8 cellular contexts compared by ENCODE assay signal in genomic region chr2:7118606-7119503, GRCh38.
DNase-seq lines count a peak whose midpoint lies in the region; ATAC-seq and TF ChIP-seq lines count a peak whose summit lies in the region.

No MANE protein-coding gene starts in this region.

- WGBS in sigmoid colon, 2 donors = 68 to 69% methylated on average over 9 of the region's 9 CpGs

- H3K27me3 ChIP-seq in GM23338 (ENCODE audit: insufficient read depth) (no peaks in the 10 kb centered on the region), sigmoid colon (no peaks in the 10 kb centered on the region)

- TF ChIP-seq CTCF in GM23338 (conservative IDR thresholded peaks at IDR 0.05; ENCODE audit: low read depth in 2 of 2) = peak; percentile 77
- peak; percentile 47 for TF ChIP-seq CTCF in fibroblast of mammary gland (conservative IDR thresholded peaks at IDR 0.05; ENCODE audit: control insufficient read depth, insufficient read depth, low read depth, low read length)
- peak in 3 of 4 experiments; percentile 16 to 42 (median 16) for TF ChIP-seq CTCF in sigmoid colon (IDR thresholded peaks at IDR 0.05)

- H3K9me3 Mint-ChIP-seq in GM23338 = peaks cover 7% of the 10 kb centered on the region; the same call in 2 of the 3 replicates

- H3K9me2 ChIP-seq in GM23338 (ENCODE audit: insufficient read depth) = no peaks in the 10 kb centered on the region; the same call in 1 of the 2 replicates

- no peak overlapping the region for H3K4me3 Mint-ChIP-seq in GM23338

- no peaks in the 10 kb centered on the region for H3F3A ChIP-seq in GM23338 (replicated peaks; ENCODE audit: low read depth)

- H3K4me3 ChIP-seq in GM23338 (no peak overlapping the region), fibroblast of mammary gland (ENCODE audit: control insufficient read depth, low read depth, low read length) (no peak overlapping the region), sigmoid colon (no peak overlapping the region)

- H4K20me1 ChIP-seq in GM23338 (replicated peaks; ENCODE audit: insufficient read depth) = no peaks in the 10 kb centered on the region

- H3K4me1 ChIP-seq in GM23338 (ENCODE audit: insufficient read depth) = no peaks in the 10 kb centered on the region
- H3K4me1 ChIP-seq in sigmoid colon = peaks cover 0 to 5% (median 2%) of the 10 kb centered on the region in 4 donors

- no peak overlapping the region for H3K27ac Mint-ChIP-seq in GM23338

- H3K27ac ChIP-seq in GM23338 (ENCODE audit: low read depth) (no peak overlapping the region), sigmoid colon (no peak overlapping the region)

- peak; percentile 46 for DNase-seq in Ammon's horn (ENCODE audit: low spot score)
- peak; percentile 61 for DNase-seq in GM23338 (ENCODE audit: low spot score)
- peak; percentile 16 for DNase-seq in RKO (ENCODE audit: low spot score)
- peak; percentile 17 for DNase-seq in fibroblast of mammary gland (ENCODE audit: low read depth)
- no peak for DNase-seq in sigmoid colon
- no peak for DNase-seq in NCI-H2029 treated with DMSO at 0.1 percent for 48 hours (lab: John Stamatoyannopoulos, UW)

- H3K4me2 ChIP-seq in GM23338 = no peak overlapping the region

- H3K36me3 ChIP-seq in GM23338 (ENCODE audit: insufficient read depth) (no peaks in the 10 kb centered on the region), sigmoid colon (no peaks in the 10 kb centered on the region)

- H3K9me3 ChIP-seq in sigmoid colon = no peaks in the 10 kb centered on the region

- no peak for TF ChIP-seq POLR2A in sigmoid colon (IDR thresholded peaks at IDR 0.05)

- H3K4me1 Mint-ChIP-seq in GM23338 = peaks cover 5% of the 10 kb centered on the region; the same call in 2 of the 3 replicates

- no peak overlapping the region for H2AFZ ChIP-seq in GM23338

- peak; percentile 88 for ATAC-seq in GM23338
- ATAC-seq in GM18520 (IDR thresholded peaks at IDR 0.05; ENCODE audit: unreplicated experiment) = no peak
- no peak for ATAC-seq in GM19463 (IDR thresholded peaks at IDR 0.05; ENCODE audit: unreplicated experiment)

- intact Hi-C loops in sigmoid colon (cut with DNase I) = no loop called here

- no peaks in the 10 kb centered on the region for H3K79me2 ChIP-seq in GM23338 (replicated peaks; ENCODE audit: insufficient read depth)

- no peak for TF ChIP-seq EP300 in sigmoid colon (IDR thresholded peaks at IDR 0.05)

- H3K27me3 Mint-ChIP-seq in GM23338 (ENCODE audit: insufficient read depth, low read depth, poor library complexity) = peaks cover 3% of the 10 kb centered on the region

- H3K36me3 Mint-ChIP-seq in GM23338 (ENCODE audit: low read depth) = peaks cover 3% of the 10 kb centered on the region; the same call in 2 of the 3 replicates

TF ChIP-seq in GM23338, 12 proteins besides CTCF, POLR2A, EP300 and RAD21:
- TF ChIP-seq NANOG (IDR thresholded peaks at IDR 0.05; ENCODE audit: borderline replicate concordance) (no peak), REST (IDR thresholded peaks at IDR 0.05; ENCODE audit: unreplicated experiment) (no peak), CREB1 (CRISPR knock-in tag; IDR thresholded peaks at IDR 0.05; ENCODE audit: low read depth) (no peak), ZNF462 (CRISPR knock-in tag; IDR thresholded peaks at IDR 0.05) (no peak), ZNF114 (CRISPR knock-in tag; IDR thresholded peaks at IDR 0.05) (no peak), ZNF331 (CRISPR knock-in tag; IDR thresholded peaks at IDR 0.05; ENCODE audit: low read depth) (no peak), STAT1 (IDR thresholded peaks at IDR 0.05; ENCODE audit: unreplicated experiment) (no peak), ETS1 (IDR thresholded peaks at IDR 0.05) (no peak), JUNB (IDR thresholded peaks at IDR 0.05; ENCODE audit: unreplicated experiment) (no peak), POLR2AphosphoS5 (IDR thresholded peaks at IDR 0.05; ENCODE audit: low read depth) (no peak)
TF ChIP-seq in GM23338: peak in this region for 0.

Comparison
In these comparisons a context has a peak if more than half of its experiments do, and no peak if none do; other contexts are left out.
1. DNase-seq: peak in Ammon's horn (single experiment), GM23338 (single experiment), RKO (single experiment) and fibroblast of mammary gland (single experiment); none in sigmoid colon (single experiment) and NCI-H2029 treated with DMSO at 0.1 percent for 48 hours (single experiment).
2. CTCF ChIP-seq: peak in every context shown above with its lines; median percentile 77 in GM23338; 47 in fibroblast of mammary gland; 16 in sigmoid colon.